In the genomic region with DNA sequence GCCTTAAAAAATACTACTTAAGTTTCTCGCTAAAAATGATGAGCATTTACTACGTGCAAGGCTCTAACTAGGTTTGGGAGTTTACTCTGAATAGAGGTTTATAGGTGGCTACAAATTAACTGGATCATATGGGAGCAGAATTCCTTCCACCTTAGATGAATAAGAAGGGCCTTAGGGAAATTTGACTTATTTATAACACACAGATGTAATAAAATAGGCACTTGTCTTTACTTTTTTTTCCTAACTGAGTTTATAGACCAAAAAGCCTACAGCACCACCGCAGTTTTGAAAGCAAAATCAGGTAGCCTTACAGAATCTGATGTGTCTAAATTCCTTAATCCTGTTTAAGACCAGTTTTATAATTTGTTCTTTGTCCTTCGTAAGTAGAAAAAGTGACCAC, we compare ENCODE assay signal across 26 cellular contexts. TPM values are rescaled to one million over a fixed set of nuclear protein-coding genes. Genes with fewer than 3 reads are reported as not detected.
DNase-seq lines count a peak whose midpoint lies in the region; ATAC-seq and TF ChIP-seq lines count a peak whose summit lies in the region.
"Had no signal": no experiment of that assay in that cellular context is flagged by ENCODE, and none has a peak within 500 bp of the region (broad histone marks: within the 10 kb centered on the region; RNA-seq: fewer than 3 reads in every experiment).

No MANE protein-coding gene starts in this region.

- H3K9me3 Mint-ChIP-seq in activated naive CD8-positive, alpha-beta T cell treated with anti-CD3 and anti-CD28 coated beads, Interleukin-2, amount 50 U/mL, for 24 hours: no peaks in the 10 kb centered on the region
- H3K9me3 Mint-ChIP-seq: naive B cell; stimulated activated naive B cell treated with anti-CD40 and anti-IgM and Interleukin-4, amounts not matched to agents 10 μg/mL and 1 μg/mL and 100 μg/mL, for 72 hours; T-helper 2 cell treated with Interferon-gamma antibody and Interleukin-4, amounts not matched to agents 5 μg/mL and 100 μg/mL, for 36 hours had no signal

- TF ChIP-seq CTCF in A673 (conservative IDR thresholded peaks at IDR 0.05; ENCODE audit: low read depth, low read length) (no peak), DND-41 (IDR thresholded peaks at IDR 0.05; ENCODE audit: borderline replicate concordance, extremely low read depth, low read length, poor library complexity, severe bottlenecking) (no peak)

- H3K4me3 ChIP-seq in A673 (ENCODE audit: low read depth, low read length, poor library complexity, severe bottlenecking) (no peak overlapping the region), DND-41 (ENCODE audit: low read depth in 1 of 2, low read length in 2 of 2) (no peak overlapping the region), rectal smooth muscle tissue (ENCODE audit: low read length) (no peak overlapping the region)
- H3K4me3 ChIP-seq: left lung, PC-9, suprapubic skin had no signal

- H3K79me2 ChIP-seq in DND-41 (ENCODE audit: insufficient read depth, low read length): peaks cover 100% of the 10 kb centered on the region

- no peaks in the 10 kb centered on the region for H3K27me3 ChIP-seq in A673 (replicated peaks; ENCODE audit: insufficient read depth, low read depth, low read length, poor library complexity)
- H3K27me3 ChIP-seq in DND-41 (ENCODE audit: insufficient read depth, low read length, poor library complexity): no peaks in the 10 kb centered on the region
- no peaks in the 10 kb centered on the region for H3K27me3 ChIP-seq in rectal smooth muscle tissue (ENCODE audit: control insufficient read depth, insufficient read depth, low read length)
- H3K27me3 ChIP-seq: BE2C, left lung, suprapubic skin had no signal

- H4K20me1 ChIP-seq in DND-41 (ENCODE audit: insufficient read depth, low read length): peaks cover 91% of the 10 kb centered on the region

- no peak for ATAC-seq in DND-41 (ENCODE audit: insufficient read depth, low read depth)
- ATAC-seq in activated naive CD8-positive, alpha-beta T cell treated with anti-CD3 and anti-CD28 coated beads, Interleukin-2, amount 50 U/mL, for 24 hours: no peak
- ATAC-seq: left lung; Right ventricle myocardium inferior; stimulated activated naive B cell treated with anti-CD40 and anti-IgM and Interleukin-4, amounts not matched to agents 10 μg/mL and 1 μg/mL and 100 μg/mL, for 72 hours had no signal

- POLR2A ChIA-PET in A673 (lab: Charles Lee; ENCODE audit: low non-redundant PET): no interaction called here

- H3K9ac ChIP-seq in DND-41 (ENCODE audit: low read depth, low read length): no peak overlapping the region
- H3K9ac ChIP-seq in rectal smooth muscle tissue (ENCODE audit: low read length): no peak overlapping the region

- H2AFZ ChIP-seq in DND-41 (ENCODE audit: low read depth, low read length): no peak overlapping the region
- H2AFZ ChIP-seq: PC-9 had no signal

- H3K27ac Mint-ChIP-seq in activated naive CD8-positive, alpha-beta T cell treated with anti-CD3 and anti-CD28 coated beads, Interleukin-2, amount 50 U/mL, for 24 hours: peak overlapping the region; percentile 39
- H3K27ac Mint-ChIP-seq: progenitor cell of endocrine pancreas; stimulated activated naive B cell treated with anti-CD40 and anti-IgM and Interleukin-4, amounts not matched to agents 10 μg/mL and 1 μg/mL and 100 μg/mL, for 72 hours; T-helper 2 cell treated with Interferon-gamma antibody and Interleukin-4, amounts not matched to agents 5 μg/mL and 100 μg/mL, for 36 hours had no signal

- H3K36me3 Mint-ChIP-seq in activated naive CD8-positive, alpha-beta T cell treated with anti-CD3 and anti-CD28 coated beads, Interleukin-2, amount 50 U/mL, for 24 hours (ENCODE audit: low read depth): peaks cover 29% of the 10 kb centered on the region

- H3K4me1 ChIP-seq in A673 (ENCODE audit: insufficient read depth, low read length, poor library complexity, severe bottlenecking) (peaks cover 20% of the 10 kb centered on the region), DND-41 (ENCODE audit: insufficient read depth, low read length) (peaks cover 31% of the 10 kb centered on the region), rectal smooth muscle tissue (ENCODE audit: control insufficient read depth, insufficient read depth, low read length) (peaks cover 4% of the 10 kb centered on the region)
- H3K4me1 ChIP-seq: BE2C had no signal

- H3K27ac ChIP-seq in A673 (ENCODE audit: low read depth, low read length, poor library complexity, severe bottlenecking) (peak overlapping the region; percentile 32), DND-41 (ENCODE audit: low read length) (0 out of 2 replicates have a peak overlapping the region, but pooled peaks have one; percentile 21), rectal smooth muscle tissue (ENCODE audit: low read depth, low read length) (peak overlapping the region; percentile 8)
- H3K27ac ChIP-seq: HL-60, left lung, PC-9, suprapubic skin had no signal

- no peak overlapping the region for H3K4me3 Mint-ChIP-seq in activated naive CD8-positive, alpha-beta T cell treated with anti-CD3 and anti-CD28 coated beads, Interleukin-2, amount 50 U/mL, for 24 hours
- H3K4me3 Mint-ChIP-seq: naive B cell; stimulated activated naive B cell treated with anti-CD40 and anti-IgM and Interleukin-4, amounts not matched to agents 10 μg/mL and 1 μg/mL and 100 μg/mL, for 72 hours; T-helper 2 cell treated with Interferon-gamma antibody and Interleukin-4, amounts not matched to agents 5 μg/mL and 100 μg/mL, for 36 hours had no signal

- no peaks in the 10 kb centered on the region for H3K9me3 ChIP-seq in A673 (ENCODE audit: low read depth, low read length, poor library complexity, severe bottlenecking)
- no peaks in the 10 kb centered on the region for H3K9me3 ChIP-seq in DND-41 (ENCODE audit: insufficient read depth, low read length, severe bottlenecking)
- H3K9me3 ChIP-seq: BE2C, left lung, suprapubic skin had no signal

- no TSS peak for BruUV-seq in A673 (replicated peaks; lab: Mats Ljungman, UMichigan)

- H3K36me3 ChIP-seq in A673 (ENCODE audit: insufficient read depth, low read length, poor library complexity, severe bottlenecking): no peaks in the 10 kb centered on the region
- H3K36me3 ChIP-seq in DND-41 (ENCODE audit: insufficient read depth, low read length): peaks cover 34% of the 10 kb centered on the region
- H3K36me3 ChIP-seq in rectal smooth muscle tissue (ENCODE audit: control insufficient read depth, insufficient read depth, low read length): no peaks in the 10 kb centered on the region
- H3K36me3 ChIP-seq: BE2C, left lung, suprapubic skin had no signal

- H3K4me2 ChIP-seq in DND-41 (ENCODE audit: insufficient read depth, low read length): no peak overlapping the region
- H3K4me2 ChIP-seq: PC-9 had no signal

- H3K27me3 Mint-ChIP-seq in activated naive CD8-positive, alpha-beta T cell treated with anti-CD3 and anti-CD28 coated beads, Interleukin-2, amount 50 U/mL, for 24 hours: no peaks in the 10 kb centered on the region
- H3K27me3 Mint-ChIP-seq: naive B cell; progenitor cell of endocrine pancreas; stimulated activated naive B cell treated with anti-CD40 and anti-IgM and Interleukin-4, amounts not matched to agents 10 μg/mL and 1 μg/mL and 100 μg/mL, for 72 hours had no signal

- intact Hi-C loops in A673 (cut with micrococcal nuclease; ENCODE audit: unreplicated experiment): loop anchor here (10.0 kb wide), 1 partner anchor 195 kb away; no protein-coding TSS in a partner anchor

- no peak for DNase-seq in A673 (ENCODE audit: low spot score)
- DNase-seq in DND-41: no peak
- DNase-seq in activated naive CD8-positive, alpha-beta T cell treated with anti-CD3 and anti-CD28 coated beads, Interleukin-2, amount 50 U/mL, for 24 hours: no peak
- DNase-seq in OCI-M1 (lab: John Stamatoyannopoulos, UW): no peak
- no peak for DNase-seq in activated CD4-positive, CD25-positive, alpha-beta regulatory T cell (lab: John Stamatoyannopoulos, UW)
- DNase-seq in superior temporal gyrus (ENCODE audit: extremely low spot score): no peak
- DNase-seq: activated effector memory CD4-positive, alpha-beta T cell treated with anti-CD3 and anti-CD28 coated beads, Interleukin-2, amount 50 U/mL, for 16 hours; BE2C; caudate nucleus; DMS53; H7; head of caudate nucleus; left lung; naive B cell; NCI-H1417 treated with DMSO at 0.1 percent for 48 hours; NCI-H2029 treated with DMSO at 0.1 percent for 48 hours; NCI-H524 treated with DMSO at 0.1 percent for 48 hours; nucleus accumbens; PC-9; stimulated activated naive B cell treated with anti-CD40 and anti-IgM and Interleukin-4, amounts not matched to agents 10 μg/mL and 1 μg/mL and 100 μg/mL, for 72 hours had no signal

- peaks cover 77% of the 10 kb centered on the region for H3K4me1 Mint-ChIP-seq in activated naive CD8-positive, alpha-beta T cell treated with anti-CD3 and anti-CD28 coated beads, Interleukin-2, amount 50 U/mL, for 24 hours

- CTCF ChIA-PET in A673 (lab: Charles Lee): no interaction called here

RNA-seq across cellular contexts. Expression of gene AEBP2, which starts 10.5 kb away (rescaled TPM):
- total RNA-seq in A673 (2021): 47.6 and 48.8 TPM in 2 replicates
